Comparison of ENCODE assay signal across 8 cellular contexts in genomic region chr21:37435120-37435519, GRCh38.
DNase-seq lines count a peak whose midpoint lies in the region; FAIRE-seq and TF ChIP-seq lines count a peak whose summit lies in the region.

No MANE protein-coding gene starts in this region.

- peaks cover 14 to 15% of the 10 kb centered on the region in 2 experiments for H3K4me1 ChIP-seq in neutrophil (ENCODE audit: control insufficient read depth in 1 of 2, insufficient read depth in 1 of 2, low read depth in 1 of 2, low read length in 1 of 2)

- no peaks in the 10 kb centered on the region for H3K9me3 ChIP-seq in neutrophil

- DNase-seq in AG09309 (ENCODE audit: low read depth) = peak; percentile 80
- peak; percentile 69 for DNase-seq in HCEC 1CT
- DNase-seq in NCI-H526 treated with DMSO at 0.1 percent for 48 hours (lab: John Stamatoyannopoulos, UW) = peak; percentile 95
- peak; percentile 29 for DNase-seq in activated naive CD4-positive, alpha-beta T cell treated with Interleukin-2 at 50 U/mL for 16 hours
- DNase-seq in frontal cortex (ENCODE audit: low spot score in 2 of 2) = peak; percentile 48 to 53
- DNase-seq in ureter (ENCODE audit: low spot score) = no peak
- no peak for DNase-seq in GM19240 (ENCODE audit: insufficient read length, low spot score)

- H3K27me3 ChIP-seq in neutrophil = no peaks in the 10 kb centered on the region

- no peak for TF ChIP-seq CTCF in AG09309 (IDR thresholded peaks at IDR 0.05; ENCODE audit: control insufficient read depth, insufficient read depth, low read depth, low read length, missing control alignments)
- no peak for TF ChIP-seq CTCF in neutrophil (IDR thresholded peaks at IDR 0.05)

- peak; percentile 97 for FAIRE-seq in frontal cortex (lab: Jason Lieb, UNC)

- H3K4me3 ChIP-seq in AG09309 (ENCODE audit: control insufficient read depth, low read depth, low read length) = no peak overlapping the region
- no peak overlapping the region for H3K4me3 ChIP-seq in neutrophil (ENCODE audit: low read depth in 1 of 2, low read length in 1 of 2)

- peak overlapping the region; percentile 57 for H3K27ac ChIP-seq in neutrophil

- peaks cover 7% of the 10 kb centered on the region for H3K36me3 ChIP-seq in neutrophil

Comparison
In these comparisons a context has a peak if more than half of its experiments do, and no peak if none do; other contexts are left out.
1. DNase-seq: peak in AG09309 (single experiment), HCEC 1CT (single experiment), NCI-H526 treated with DMSO at 0.1 percent for 48 hours (single experiment), activated naive CD4-positive, alpha-beta T cell treated with Interleukin-2 at 50 U/mL for 16 hours (single experiment) and frontal cortex (2 of 2); none in ureter (single experiment) and GM19240 (single experiment).